Comparison of ENCODE assay signal across 9 cellular contexts in genomic region chr11:61041755-61042518, GRCh38.
DNase-seq lines count a peak whose midpoint lies in the region; TF ChIP-seq lines count a peak whose summit lies in the region.
"Had no signal": no experiment of that assay in that cellular context is flagged by ENCODE, and none has a peak within 500 bp of the region (broad histone marks: within the 10 kb centered on the region; RNA-seq: fewer than 3 reads in every experiment).

No MANE protein-coding gene starts in this region.

- CTCF ChIA-PET in HEK293 (lab: Yijun Ruan, JAX) = interaction anchor here (0.6 to 1.2 kb wide), 3 partner anchors 71 to 368 kb away, joined by 3 to 4 read pairs (median 3); no protein-coding TSS in a partner anchor

- H3K27me3 ChIP-seq in neuron (ENCODE audit: insufficient read depth, low read length) = no peaks in the 10 kb centered on the region

- no peak overlapping the region for H3K27ac ChIP-seq in HEK293 (ENCODE audit: extremely low read depth, low read depth, low read length)
- H3K27ac ChIP-seq: neutrophil had no signal

- TF ChIP-seq CTCF in GM12865 (IDR thresholded peaks at IDR 0.05; ENCODE audit: insufficient read depth, low read depth, low read length, missing control alignments) = no peak
- no peak for TF ChIP-seq CTCF in HEK293 (tag by site-specific recombination; IDR thresholded peaks at IDR 0.05)

- DNase-seq in GM12865 (ENCODE audit: low read depth) = peak; percentile 92
- DNase-seq in NCI-H1694 (lab: John Stamatoyannopoulos, UW) = peak; percentile 50
- DNase-seq in activated CD4-positive, CD25-positive, alpha-beta regulatory T cell treated with anti-CD3 and anti-CD28 coated beads, Interleukin-2, amount 50 U/mL, for 72 hours = peak; percentile 65
- peak; percentile 31 for DNase-seq in dermis blood vessel endothelial cell
- DNase-seq in ACHN = no peak
- DNase-seq in NCI-H524 (lab: John Stamatoyannopoulos, UW) = no peak

- H3K4me1 ChIP-seq in HEK293 (ENCODE audit: control insufficient read depth, insufficient read depth, low read length) = no peaks in the 10 kb centered on the region
- peaks cover 12% of the 10 kb centered on the region for H3K4me1 ChIP-seq in neuron (ENCODE audit: insufficient read depth, low read length)

- POLR2A ChIA-PET in HEK293 (lab: Yijun Ruan, JAX) = interaction anchor here (0.6 kb wide), 1 partner anchor 22 kb away, joined by 3 read pairs; no protein-coding TSS in a partner anchor

- H3K9me3 ChIP-seq in HEK293 (ENCODE audit: control insufficient read depth, insufficient read depth, low read depth, low read length) (no peaks in the 10 kb centered on the region), neuron (ENCODE audit: low read length) (no peaks in the 10 kb centered on the region)
- H3K9me3 ChIP-seq: neutrophil had no signal

- peak overlapping the region; percentile 94 for H3K4me3 ChIP-seq in GM12865 (ENCODE audit: low read depth, low read length)
- H3K4me3 ChIP-seq in HEK293 (ENCODE audit: low read depth, low read length) = no peak overlapping the region
- H3K4me3 ChIP-seq in neuron (ENCODE audit: low read length) = no peak overlapping the region

- peak overlapping the region; percentile 85 for H2AFZ ChIP-seq in neuron (ENCODE audit: low read depth, low read length)

- in situ Hi-C loops in ACHN (cut with HindIII; ENCODE audit: low pct_ligation_motif_present, low pct_unique_long_range_greater_than_20kb, low sequenced_read_pairs) = no loop called here

- H3K36me3 ChIP-seq in HEK293 (ENCODE audit: control insufficient read depth in 2 of 2, insufficient read depth in 1 of 2, low read length in 2 of 2) (no peaks in the 10 kb centered on the region), neuron (ENCODE audit: insufficient read depth, low read length) (no peaks in the 10 kb centered on the region)
- H3K36me3 ChIP-seq: neutrophil had no signal

TF ChIP-seq in HEK293, 187 proteins besides CTCF, POLR2A, EP300 and RAD21:
- TF ChIP-seq ZNF23 (tag by site-specific recombination; IDR thresholded peaks at IDR 0.05; ENCODE audit: borderline replicate concordance) = no peak
- no peak for TF ChIP-seq ZNF629 (tag by site-specific recombination; IDR thresholded peaks at IDR 0.05)
- TF ChIP-seq ZNF112 (tag by site-specific recombination; IDR thresholded peaks at IDR 0.05) = no peak
- TF ChIP-seq ZNF610 (tag by site-specific recombination; IDR thresholded peaks at IDR 0.05; ENCODE audit: borderline replicate concordance) = no peak
- no peak for TF ChIP-seq ZNF311 (tag by site-specific recombination; IDR thresholded peaks at IDR 0.05; ENCODE audit: borderline replicate concordance)
- TF ChIP-seq ZBTB20 (tag by site-specific recombination; IDR thresholded peaks at IDR 0.05) = peak; percentile 78

Comparison
In these comparisons a context has a peak if more than half of its experiments do, and no peak if none do; other contexts are left out.
1. DNase-seq: peak in GM12865 (single experiment), NCI-H1694 (single experiment), activated CD4-positive, CD25-positive, alpha-beta regulatory T cell treated with anti-CD3 and anti-CD28 coated beads, Interleukin-2, amount 50 U/mL, for 72 hours (single experiment) and dermis blood vessel endothelial cell (single experiment); none in ACHN (single experiment) and NCI-H524 (0 of 2).